ENCODE assay signal across 23 cellular contexts in genomic region chr2:187296869-187297268, GRCh38.
"Had no signal": no experiment of that assay in that cellular context is flagged by ENCODE, and none has a peak within 500 bp of the region (broad histone marks: within the 10 kb centered on the region; RNA-seq: fewer than 3 reads in every experiment).

No MANE protein-coding gene starts in this region.

- H3K4me1 Mint-ChIP-seq: naive thymus-derived CD4-positive, alpha-beta T cell; natural killer cell; nephron progenitor cell; neural progenitor cell; stimulated activated effector memory CD8-positive, alpha-beta T cell treated with anti-CD3 and anti-CD28 coated beads, Interleukin-12 subunit alpha, Interleukin-12 subunit beta, amount 100 ng/mL, for 72 hours; stimulated activated naive CD8-positive, alpha-beta T cell treated with anti-CD3 and anti-CD28 coated beads, Interleukin-15, amount 100 ng/mL, for 72 hours had no signal

- H3K36me3 Mint-ChIP-seq: naive thymus-derived CD4-positive, alpha-beta T cell; natural killer cell; neural progenitor cell; stimulated activated effector memory CD8-positive, alpha-beta T cell treated with anti-CD3 and anti-CD28 coated beads, Interleukin-12 subunit alpha, Interleukin-12 subunit beta, amount 100 ng/mL, for 72 hours had no signal

- H3K9me3 Mint-ChIP-seq: nephron progenitor cell, neural progenitor cell had no signal

- ATAC-seq: naive thymus-derived CD4-positive, alpha-beta T cell; natural killer cell; psoas muscle; right cardiac atrium; right lobe of liver; stimulated activated effector memory CD8-positive, alpha-beta T cell treated with anti-CD3 and anti-CD28 coated beads, Interleukin-12 subunit alpha, Interleukin-12 subunit beta, amount 100 ng/mL, for 72 hours; stimulated activated naive CD8-positive, alpha-beta T cell treated with anti-CD3 and anti-CD28 coated beads, Interleukin-15, amount 100 ng/mL, for 72 hours; stimulated activated naive CD8-positive, alpha-beta T cell treated with anti-CD3 and anti-CD28 coated beads, Interleukin-15, Interleukin-2, amounts not matched to agents 100 U/mL and 50 U/mL, for 24 hours had no signal

- H3K4me3 Mint-ChIP-seq: naive thymus-derived CD4-positive, alpha-beta T cell; natural killer cell; nephron progenitor cell; neural progenitor cell; stimulated activated effector memory CD8-positive, alpha-beta T cell treated with anti-CD3 and anti-CD28 coated beads, Interleukin-12 subunit alpha, Interleukin-12 subunit beta, amount 100 ng/mL, for 72 hours; stimulated activated naive CD8-positive, alpha-beta T cell treated with anti-CD3 and anti-CD28 coated beads, Interleukin-15, amount 100 ng/mL, for 72 hours had no signal

- H3K27ac Mint-ChIP-seq: naive thymus-derived CD4-positive, alpha-beta T cell; natural killer cell; nephron progenitor cell; neural progenitor cell; progenitor cell of endocrine pancreas; stimulated activated effector memory CD8-positive, alpha-beta T cell treated with anti-CD3 and anti-CD28 coated beads, Interleukin-12 subunit alpha, Interleukin-12 subunit beta, amount 100 ng/mL, for 72 hours had no signal

- DNase-seq: naive thymus-derived CD4-positive, alpha-beta T cell; natural killer cell; nephron progenitor cell; occipital lobe; ovary; posterior cingulate gyrus; psoas muscle; right cardiac atrium; right lobe of liver; small intestine; stimulated activated CD4-positive, alpha-beta T cell treated with anti-CD3 and anti-CD28 coated beads, Interleukin-15, amount 100 ng/mL, for 24 hours; stimulated activated CD4-positive, alpha-beta T cell treated with anti-CD3 and anti-CD28 coated beads, Interleukin-2, amount 100 ng/mL, for 24 hours; stimulated activated CD4-positive, alpha-beta T cell treated with anti-CD3 and anti-CD28 coated beads, Interleukin-2, amount 100 ng/mL, for 48 hours; stimulated activated CD4-positive, alpha-beta T cell treated with anti-CD3 and anti-CD28 coated beads, Interleukin-4, amount 100 ng/mL, for 24 hours; stimulated activated naive CD4-positive, alpha-beta T cell; stimulated activated naive CD8-positive, alpha-beta T cell treated with anti-CD3 and anti-CD28 coated beads, Interleukin-15, amount 100 ng/mL, for 72 hours; stimulated activated naive CD8-positive, alpha-beta T cell treated with anti-CD3 and anti-CD28 coated beads, Interleukin-15, Interleukin-2, amounts not matched to agents 100 U/mL and 50 U/mL, for 24 hours; thyroid gland; trophoblast cell; upper lobe of left lung had no signal

- H3K27me3 Mint-ChIP-seq: naive thymus-derived CD4-positive, alpha-beta T cell; progenitor cell of endocrine pancreas; stimulated activated naive CD8-positive, alpha-beta T cell treated with anti-CD3 and anti-CD28 coated beads, Interleukin-15, amount 100 ng/mL, for 72 hours had no signal
